15 cellular contexts compared by ENCODE assay signal in genomic region chr7:103915958-103916357, GRCh38.
A peak's percentile ranks its signal among the peaks of the same experiment; 100 is the strongest.
DNase-seq lines count a peak whose midpoint lies in the region; ATAC-seq lines count a peak whose summit lies in the region.
"Had no signal": no experiment of that assay in that cellular context is flagged by ENCODE, and none has a peak within 500 bp of the region (broad histone marks: within the 10 kb centered on the region; RNA-seq: fewer than 3 reads in every experiment).

No MANE protein-coding gene starts in this region.

- DNase-seq in ACHN: peak; percentile 35
- DNase-seq in DMS53 treated with DMSO at 0.1 percent for 48 hours (lab: John Stamatoyannopoulos, UW; ENCODE audit: unreplicated experiment): peak; percentile 49
- peak; percentile 52 for DNase-seq in RKO (ENCODE audit: low spot score)
- peak; percentile 18 for DNase-seq in fibroblast of peridontal ligament (ENCODE audit: extremely low read depth)
- no peak for DNase-seq in HK-2 (ENCODE audit: unreplicated experiment)
- DNase-seq in stimulated activated CD4-positive, alpha-beta T cell treated with anti-CD3 and anti-CD28 coated beads, Interleukin-15, amount 100 ng/mL, for 24 hours: no peak
- DNase-seq: activated CD4-positive, alpha-beta T cell treated with anti-CD3 and anti-CD28 coated beads, Interleukin-2, amount 50 U/mL, for 48 hours; amniotic stem cell; Kasumi-1; naive B cell; NCI-H2029; SHP77; spleen had no signal

- in situ Hi-C loops in ACHN (cut with HindIII; ENCODE audit: low pct_ligation_motif_present, low pct_unique_long_range_greater_than_20kb, low sequenced_read_pairs): no loop called here

- no peak for ATAC-seq in HG03139 (IDR thresholded peaks at IDR 0.05; ENCODE audit: unreplicated experiment)
- no peak for ATAC-seq in HG03045 (IDR thresholded peaks at IDR 0.05; ENCODE audit: unreplicated experiment)

Comparison
In these comparisons a context has a peak if more than half of its experiments do, and no peak if none do; other contexts are left out.
1. DNase-seq: peak in ACHN (single experiment), DMS53 treated with DMSO at 0.1 percent for 48 hours (single experiment), RKO (single experiment) and fibroblast of peridontal ligament (single experiment); none in HK-2 (single experiment) and stimulated activated CD4-positive, alpha-beta T cell treated with anti-CD3 and anti-CD28 coated beads, Interleukin-15, amount 100 ng/mL, for 24 hours (single experiment).